ENCODE assay signal across 2 cellular contexts in genomic region chr2:68765739-68766377, GRCh38.
TF ChIP-seq lines count a peak whose summit lies in the region.

No MANE protein-coding gene starts in this region.

TF ChIP-seq in IMR-90, 13 proteins besides CTCF, POLR2A, EP300 and RAD21:
- peak; percentile 81 for TF ChIP-seq CEBPB (IDR thresholded peaks at IDR 0.05; ENCODE audit: low read depth, low read length)
- no peak for TF ChIP-seq FOS (IDR thresholded peaks at IDR 0.05; ENCODE audit: low read depth, low read length)
- TF ChIP-seq CHD1 (IDR thresholded peaks at IDR 0.05; ENCODE audit: low read depth, low read length), result no peak

TF ChIP-seq in GM12878, 131 proteins besides CTCF, POLR2A, EP300 and RAD21:
- TF ChIP-seq HDAC6 (IDR thresholded peaks at IDR 0.05; ENCODE audit: unreplicated experiment) (no peak), CHD2 (IDR thresholded peaks at IDR 0.05; ENCODE audit: borderline replicate concordance, low read depth, low read length) (no peak), ZNF217 (IDR thresholded peaks at IDR 0.05) (no peak), EED (IDR thresholded peaks at IDR 0.05; ENCODE audit: low read depth) (no peak), CHD4 (IDR thresholded peaks at IDR 0.05) (no peak), NR2F1 (conservative IDR thresholded peaks at IDR 0.05) (no peak), ZNF24 (IDR thresholded peaks at IDR 0.05) (no peak), PKNOX1 (IDR thresholded peaks at IDR 0.05) (no peak), PML (IDR thresholded peaks at IDR 0.05; ENCODE audit: low read length) (no peak), ELK1 (IDR thresholded peaks at IDR 0.05; ENCODE audit: low read depth, low read length) (no peak), SIN3A (IDR thresholded peaks at IDR 0.05; ENCODE audit: low read depth, low read length) (no peak), MAX (IDR thresholded peaks at IDR 0.05; ENCODE audit: low read depth, low read length) (no peak), NFXL1 (IDR thresholded peaks at IDR 0.05; ENCODE audit: borderline replicate concordance) (no peak)
- TF ChIP-seq, protein P1, sequence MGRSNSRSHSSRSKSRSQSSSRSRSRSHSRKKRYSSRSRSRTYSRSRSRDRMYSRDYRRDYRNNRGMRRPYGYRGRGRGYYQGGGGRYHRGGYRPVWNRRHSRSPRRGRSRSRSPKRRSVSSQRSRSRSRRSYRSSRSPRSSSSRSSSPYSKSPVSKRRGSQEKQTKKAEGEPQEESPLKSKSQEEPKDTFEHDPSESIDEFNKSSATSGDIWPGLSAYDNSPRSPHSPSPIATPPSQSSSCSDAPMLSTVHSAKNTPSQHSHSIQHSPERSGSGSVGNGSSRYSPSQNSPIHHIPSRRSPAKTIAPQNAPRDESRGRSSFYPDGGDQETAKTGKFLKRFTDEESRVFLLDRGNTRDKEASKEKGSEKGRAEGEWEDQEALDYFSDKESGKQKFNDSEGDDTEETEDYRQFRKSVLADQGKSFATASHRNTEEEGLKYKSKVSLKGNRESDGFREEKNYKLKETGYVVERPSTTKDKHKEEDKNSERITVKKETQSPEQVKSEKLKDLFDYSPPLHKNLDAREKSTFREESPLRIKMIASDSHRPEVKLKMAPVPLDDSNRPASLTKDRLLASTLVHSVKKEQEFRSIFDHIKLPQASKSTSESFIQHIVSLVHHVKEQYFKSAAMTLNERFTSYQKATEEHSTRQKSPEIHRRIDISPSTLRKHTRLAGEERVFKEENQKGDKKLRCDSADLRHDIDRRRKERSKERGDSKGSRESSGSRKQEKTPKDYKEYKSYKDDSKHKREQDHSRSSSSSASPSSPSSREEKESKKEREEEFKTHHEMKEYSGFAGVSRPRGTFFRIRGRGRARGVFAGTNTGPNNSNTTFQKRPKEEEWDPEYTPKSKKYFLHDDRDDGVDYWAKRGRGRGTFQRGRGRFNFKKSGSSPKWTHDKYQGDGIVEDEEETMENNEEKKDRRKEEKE (IDR thresholded peaks at IDR 0.05), result no peak
- TF ChIP-seq, protein P2, sequence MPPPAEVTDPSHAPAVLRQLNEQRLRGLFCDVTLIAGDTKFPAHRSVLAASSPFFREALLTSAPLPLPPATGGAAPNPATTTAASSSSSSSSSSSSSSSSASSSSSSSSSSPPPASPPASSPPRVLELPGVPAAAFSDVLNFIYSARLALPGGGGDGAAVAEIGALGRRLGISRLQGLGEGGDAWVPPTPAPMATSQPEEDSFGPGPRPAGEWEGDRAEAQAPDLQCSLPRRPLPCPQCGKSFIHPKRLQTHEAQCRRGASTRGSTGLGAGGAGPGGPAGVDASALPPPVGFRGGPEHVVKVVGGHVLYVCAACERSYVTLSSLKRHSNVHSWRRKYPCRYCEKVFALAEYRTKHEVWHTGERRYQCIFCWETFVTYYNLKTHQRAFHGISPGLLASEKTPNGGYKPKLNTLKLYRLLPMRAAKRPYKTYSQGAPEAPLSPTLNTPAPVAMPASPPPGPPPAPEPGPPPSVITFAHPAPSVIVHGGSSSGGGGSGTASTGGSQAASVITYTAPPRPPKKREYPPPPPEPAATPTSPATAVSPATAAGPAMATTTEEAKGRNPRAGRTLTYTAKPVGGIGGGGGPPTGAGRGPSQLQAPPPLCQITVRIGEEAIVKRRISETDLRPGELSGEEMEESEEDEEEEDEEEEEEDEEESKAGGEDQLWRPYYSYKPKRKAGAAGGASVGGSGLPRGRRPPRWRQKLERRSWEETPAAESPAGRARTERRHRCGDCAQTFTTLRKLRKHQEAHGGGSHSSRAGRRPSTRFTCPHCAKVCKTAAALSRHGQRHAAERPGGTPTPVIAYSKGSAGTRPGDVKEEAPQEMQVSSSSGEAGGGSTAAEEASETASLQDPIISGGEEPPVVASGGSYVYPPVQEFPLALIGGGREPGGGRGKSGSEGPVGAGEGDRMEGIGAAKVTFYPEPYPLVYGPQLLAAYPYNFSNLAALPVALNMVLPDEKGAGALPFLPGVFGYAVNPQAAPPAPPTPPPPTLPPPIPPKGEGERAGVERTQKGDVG (CRISPR knock-in tag; IDR thresholded peaks at IDR 0.05), result no peak
- TF ChIP-seq, protein P3, sequence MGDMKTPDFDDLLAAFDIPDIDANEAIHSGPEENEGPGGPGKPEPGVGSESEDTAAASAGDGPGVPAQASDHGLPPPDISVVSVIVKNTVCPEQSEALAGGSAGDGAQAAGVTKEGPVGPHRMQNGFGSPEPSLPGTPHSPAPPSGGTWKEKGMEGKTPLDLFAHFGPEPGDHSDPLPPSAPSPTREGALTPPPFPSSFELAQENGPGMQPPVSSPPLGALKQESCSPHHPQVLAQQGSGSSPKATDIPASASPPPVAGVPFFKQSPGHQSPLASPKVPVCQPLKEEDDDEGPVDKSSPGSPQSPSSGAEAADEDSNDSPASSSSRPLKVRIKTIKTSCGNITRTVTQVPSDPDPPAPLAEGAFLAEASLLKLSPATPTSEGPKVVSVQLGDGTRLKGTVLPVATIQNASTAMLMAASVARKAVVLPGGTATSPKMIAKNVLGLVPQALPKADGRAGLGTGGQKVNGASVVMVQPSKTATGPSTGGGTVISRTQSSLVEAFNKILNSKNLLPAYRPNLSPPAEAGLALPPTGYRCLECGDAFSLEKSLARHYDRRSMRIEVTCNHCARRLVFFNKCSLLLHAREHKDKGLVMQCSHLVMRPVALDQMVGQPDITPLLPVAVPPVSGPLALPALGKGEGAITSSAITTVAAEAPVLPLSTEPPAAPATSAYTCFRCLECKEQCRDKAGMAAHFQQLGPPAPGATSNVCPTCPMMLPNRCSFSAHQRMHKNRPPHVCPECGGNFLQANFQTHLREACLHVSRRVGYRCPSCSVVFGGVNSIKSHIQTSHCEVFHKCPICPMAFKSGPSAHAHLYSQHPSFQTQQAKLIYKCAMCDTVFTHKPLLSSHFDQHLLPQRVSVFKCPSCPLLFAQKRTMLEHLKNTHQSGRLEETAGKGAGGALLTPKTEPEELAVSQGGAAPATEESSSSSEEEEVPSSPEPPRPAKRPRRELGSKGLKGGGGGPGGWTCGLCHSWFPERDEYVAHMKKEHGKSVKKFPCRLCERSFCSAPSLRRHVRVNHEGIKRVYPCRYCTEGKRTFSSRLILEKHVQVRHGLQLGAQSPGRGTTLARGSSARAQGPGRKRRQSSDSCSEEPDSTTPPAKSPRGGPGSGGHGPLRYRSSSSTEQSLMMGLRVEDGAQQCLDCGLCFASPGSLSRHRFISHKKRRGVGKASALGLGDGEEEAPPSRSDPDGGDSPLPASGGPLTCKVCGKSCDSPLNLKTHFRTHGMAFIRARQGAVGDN (IDR thresholded peaks at IDR 0.05), result no peak
